In genomic region chr17:71098071-71098470, GRCh38 we compare ENCODE assay signal across 28 cellular contexts.
"Had no signal": no experiment of that assay in that cellular context is flagged by ENCODE, and none has a peak within 500 bp of the region (broad histone marks: within the 10 kb centered on the region; RNA-seq: fewer than 3 reads in every experiment).

No MANE protein-coding gene starts in this region.

- H3K4me1 ChIP-seq: esophagus squamous epithelium, heart right ventricle, left lung, prostate gland, right atrium auricular region, transverse colon, upper lobe of right lung, uterus had no signal

- H3K27ac ChIP-seq: esophagus squamous epithelium, heart right ventricle, left lung, neutrophil, prostate gland, right atrium auricular region, suprapubic skin, transverse colon, upper lobe of right lung, uterus had no signal

- H3K4me2 ChIP-seq: smooth muscle cell had no signal

- H3K27me3 ChIP-seq: esophagus squamous epithelium, heart right ventricle, left lung, neutrophil, right atrium auricular region, suprapubic skin, transverse colon, upper lobe of right lung, uterus had no signal

- DNase-seq: effector memory CD8-positive, alpha-beta T cell; erythroblast; esophagus squamous epithelium; foreskin melanocyte; glutamatergic neuron; heart right ventricle; hippocampal formation; left cardiac atrium; left lung; mesenchymal stem cell; mucosa of descending colon; naive B cell; stimulated activated CD4-positive, alpha-beta T cell treated with anti-CD3 and anti-CD28 coated beads, Interleukin-12 subunit alpha, Interleukin-12 subunit beta, amount 100 ng/mL, for 4 hours; stimulated activated CD4-positive, alpha-beta T cell treated with anti-CD3 and anti-CD28 coated beads, Interleukin-1b, Interleukin-23, amount 100 ng/mL, for 48 hours; stimulated activated CD4-positive, alpha-beta T cell treated with anti-CD3 and anti-CD28 coated beads, Interleukin-4, amount 100 ng/mL, for 1 hour; stimulated activated CD8-positive, alpha-beta memory T cell treated with anti-CD3 and anti-CD28 coated beads, Interleukin-4, amount 100 ng/mL, for 48 hours; stimulated activated naive CD4-positive, alpha-beta T cell; stimulated activated naive CD8-positive, alpha-beta T cell treated with anti-CD3 and anti-CD28 coated beads, Interleukin-15, amount 100 ng/mL, for 72 hours; transverse colon; upper lobe of right lung; uterus had no signal

- H3K36me3 ChIP-seq: esophagus squamous epithelium, heart right ventricle, left lung, neutrophil, prostate gland, right atrium auricular region, suprapubic skin, transverse colon, upper lobe of right lung, uterus had no signal

- H3K9me3 ChIP-seq: esophagus squamous epithelium, mucosa of descending colon, neutrophil, prostate gland, suprapubic skin, transverse colon, upper lobe of right lung, uterus had no signal

- ATAC-seq: effector memory CD8-positive, alpha-beta T cell; heart right ventricle; left cardiac atrium; left lung; mucosa of descending colon; natural killer cell treated with Interleukin-12 subunit alpha and Interleukin-12 subunit beta and Interleukin-15 and Interleukin-18, amount 100 ng/mL, for 72 hours; sciatic nerve; stimulated activated naive CD8-positive, alpha-beta T cell treated with anti-CD3 and anti-CD28 coated beads, Interleukin-15, amount 100 ng/mL, for 72 hours; upper lobe of right lung had no signal

- H3K4me3 ChIP-seq: esophagus squamous epithelium, heart right ventricle, left lung, mucosa of descending colon, prostate gland, right atrium auricular region, smooth muscle cell, suprapubic skin, transverse colon, upper lobe of right lung, uterus had no signal
